ENCODE assay signal across 25 cellular contexts in genomic region chr12:98696036-98696646, GRCh38. TPM values are rescaled to one million over a fixed set of nuclear protein-coding genes. Genes with fewer than 3 reads are reported as not detected.
A peak's percentile ranks its signal among the peaks of the same experiment; 100 is the strongest.
DNase-seq lines count a peak whose midpoint lies in the region; ATAC-seq, FAIRE-seq and TF ChIP-seq lines count a peak whose summit lies in the region.
"Had no signal": no experiment of that assay in that cellular context is flagged by ENCODE, and none has a peak within 500 bp of the region (broad histone marks: within the 10 kb centered on the region; RNA-seq: fewer than 3 reads in every experiment).

No MANE protein-coding gene starts in this region.

- H2BK120ac ChIP-seq in H9 (ENCODE audit: low read depth, low read length, poor library complexity, severe bottlenecking) (no peak overlapping the region), H1 (replicated peaks; ENCODE audit: low read depth, low read length) (no peak overlapping the region), mesenchymal stem cell (ENCODE audit: low read depth, low read length) (no peak overlapping the region)

- TF ChIP-seq EP300 in H1 (IDR thresholded peaks at IDR 0.05; ENCODE audit: borderline replicate concordance in 1 of 2, low read depth in 2 of 2, low read length in 2 of 2), result no peak
- TF ChIP-seq EP300 in esophagus muscularis mucosa (IDR thresholded peaks at IDR 0.05), result no peak

- H3T11ph ChIP-seq in H9 (ENCODE audit: low read length), result no peak overlapping the region

- H2BK20ac ChIP-seq in H9 (ENCODE audit: low read depth, low read length, poor library complexity, severe bottlenecking), result no peak overlapping the region
- no peak overlapping the region for H2BK20ac ChIP-seq in H1 (ENCODE audit: low read length)

- H2AFZ ChIP-seq in H9 (ENCODE audit: low read length) (no peak overlapping the region), H1 (ENCODE audit: low read length) (no peak overlapping the region), mesenchymal stem cell (ENCODE audit: low read depth, low read length) (no peak overlapping the region)

- no peak for ATAC-seq in HG02798 (IDR thresholded peaks at IDR 0.05; ENCODE audit: poor library complexity, unreplicated experiment)
- no peak for ATAC-seq in upper lobe of right lung
- ATAC-seq: heart right ventricle; SK-N-SH treated with all-trans-retinoic acid at 6 μM for 48 hours; stimulated activated memory B cell treated with anti-CD40 and anti-IgM and Interleukin-4, amounts not matched to agents 10 μg/mL and 1 μg/mL and 100 μg/mL, for 72 hours had no signal

- H3K9ac ChIP-seq in H9 (ENCODE audit: extremely low read depth, insufficient read length, low read length) (no peak overlapping the region), H1 (replicated peaks in 1 of 4; ENCODE audit: extremely low read depth in 1 of 4, low read depth in 3 of 4, low read length in 3 of 4) (no peak overlapping the region), mesenchymal stem cell (ENCODE audit: low read length) (no peak overlapping the region)

- no peak overlapping the region for H4K5ac ChIP-seq in H9 (ENCODE audit: insufficient read length, low read depth, low read length)
- H4K5ac ChIP-seq in H1 (ENCODE audit: insufficient read length, low read depth, low read length), result no peak overlapping the region

- H2BK12ac ChIP-seq in H9 (ENCODE audit: insufficient read length, low read depth, low read length) (no peak overlapping the region), H1 (ENCODE audit: low read depth, low read length) (no peak overlapping the region), mesenchymal stem cell (ENCODE audit: low read length in 2 of 2) (no peak overlapping the region)

- H3K27ac ChIP-seq in H9 (ENCODE audit: insufficient read length, low read depth, low read length) (no peak overlapping the region), H1 (ENCODE audit: low read depth, low read length) (no peak overlapping the region), mesenchymal stem cell (ENCODE audit: low read length, poor library complexity, severe bottlenecking) (no peak overlapping the region), esophagus muscularis mucosa (replicated peaks in 1 of 4) (no peak overlapping the region), upper lobe of right lung (no peak overlapping the region)
- H3K27ac ChIP-seq: cardiac muscle cell, heart right ventricle, RWPE1, skin epidermis, WERI-Rb-1 had no signal

- H3K18ac ChIP-seq in H9 (ENCODE audit: insufficient read length, low read depth, low read length) (no peak overlapping the region), H1 (ENCODE audit: extremely low read depth, low read length) (0 out of 2 replicates have a peak overlapping the region, but pooled peaks have one; percentile 6), mesenchymal stem cell (ENCODE audit: low read depth in 1 of 2, low read length in 2 of 2) (no peak overlapping the region)

- H4K8ac ChIP-seq in H9 (replicated peaks; ENCODE audit: insufficient read length, low read depth, low read length) (no peak overlapping the region), H1 (ENCODE audit: extremely low read depth, insufficient read depth, low read length) (no peak overlapping the region), mesenchymal stem cell (ENCODE audit: low read length) (no peak overlapping the region)

- POLR2A ChIA-PET in H1 (lab: Charles Lee; ENCODE audit: partially characterized antibody), result interaction anchor here (0.6 kb wide), 1 partner anchor 16 kb away, joined by 4 read pairs; no protein-coding TSS in a partner anchor

- peak overlapping the region in 1 of 4 experiments; percentile 38; a peak in 3 of 8 replicates for H3K4me3 ChIP-seq in H1 (ENCODE audit: extremely low read depth in 1 of 4, insufficient read depth in 2 of 4, low read depth in 3 of 4, low read length in 4 of 4)
- H3K4me3 ChIP-seq in mesenchymal stem cell (ENCODE audit: insufficient read depth in 1 of 2, low read depth in 1 of 2, low read length in 2 of 2), result no peak overlapping the region
- no peak overlapping the region for H3K4me3 ChIP-seq in esophagus muscularis mucosa
- no peak overlapping the region for H3K4me3 ChIP-seq in upper lobe of right lung
- H3K4me3 ChIP-seq: cardiac muscle cell, heart right ventricle, skin epidermis, thoracic aorta had no signal

- H3K27me3 ChIP-seq in H9 (ENCODE audit: insufficient read depth, low read length) (no peaks in the 10 kb centered on the region), H1 (replicated peaks in 1 of 4; ENCODE audit: control insufficient read depth in 3 of 4, extremely low read depth in 1 of 4, insufficient read depth in 3 of 4, low read length in 3 of 4) (no peaks in the 10 kb centered on the region), mesenchymal stem cell (ENCODE audit: control insufficient read depth in 1 of 2, insufficient read depth in 1 of 2, low read length in 2 of 2) (no peaks in the 10 kb centered on the region), esophagus muscularis mucosa (no peaks in the 10 kb centered on the region), upper lobe of right lung (no peaks in the 10 kb centered on the region)
- H3K27me3 ChIP-seq: cardiac muscle cell, heart right ventricle had no signal

- no peak overlapping the region for H2AK5ac ChIP-seq in H9 (ENCODE audit: insufficient read length, low read length)
- H2AK5ac ChIP-seq in H1 (ENCODE audit: low read depth, low read length), result no peak overlapping the region
- no peak overlapping the region for H2AK5ac ChIP-seq in mesenchymal stem cell (ENCODE audit: low read length, severe bottlenecking)

- H3K23me2 ChIP-seq in H9 (ENCODE audit: insufficient read length, low read depth, low read length, poor library complexity, severe bottlenecking), result no peaks in the 10 kb centered on the region
- 0 out of 2 replicates have a peak, but pooled peaks cover 2% of the 10 kb centered on the region for H3K23me2 ChIP-seq in H1 (ENCODE audit: low read depth, low read length)

- H3K23ac ChIP-seq in H9 (ENCODE audit: insufficient read length, low read depth, low read length), result no peak overlapping the region
- no peak overlapping the region for H3K23ac ChIP-seq in H1 (ENCODE audit: insufficient read length)
- H3K23ac ChIP-seq in mesenchymal stem cell (ENCODE audit: low read length in 2 of 2), result no peak overlapping the region

- H4K20me1 ChIP-seq in H9 (ENCODE audit: control insufficient read depth, insufficient read depth, insufficient read length), result no peaks in the 10 kb centered on the region
- peaks cover 0 to 2% of the 10 kb centered on the region in 2 experiments for H4K20me1 ChIP-seq in H1 (replicated peaks in 1 of 2; ENCODE audit: control insufficient read depth in 1 of 2, insufficient read depth in 2 of 2, low read length in 2 of 2)

- WGBS in H9 (ENCODE audit: extremely low coverage, insufficient read length, low lambda C conversion rate), result no CpG with 5 or more reads among the region's 8 CpGs
- 25% methylated on average over 8 of the region's 8 CpGs; no CpG with 5 or more reads in 1 of the 2 experiments for WGBS in H1 (ENCODE audit: extremely low coverage in 1 of 2, insufficient coverage in 1 of 2, insufficient read length in 1 of 2, insufficient replicate concordance in 2 of 2, low coverage in 1 of 2, low lambda C conversion rate in 2 of 2, missing lambda C conversion rate in 1 of 2), 2 experiments
- 66% methylated on average over 7 of the region's 8 CpGs for WGBS in mesenchymal stem cell
- 87% methylated on average over 8 of the region's 8 CpGs for WGBS in esophagus muscularis mucosa

- H3K56ac ChIP-seq in H9 (ENCODE audit: insufficient read length, low read depth, low read length), result no peak overlapping the region
- no peak overlapping the region for H3K56ac ChIP-seq in H1 (replicated peaks; ENCODE audit: insufficient read length, low read depth, low read length)

- H3K4me1 ChIP-seq in H9 (ENCODE audit: insufficient read depth, low read length) (peaks cover 8% of the 10 kb centered on the region; the same call in 1 of the 2 replicates), H1 (replicated peaks in 1 of 4; ENCODE audit: control insufficient read depth in 3 of 4, insufficient read depth in 4 of 4, low read length in 3 of 4) (peaks cover 2 to 11% (median 5%) of the 10 kb centered on the region in 4 experiments; a peak in 3 of 7 replicates), mesenchymal stem cell (ENCODE audit: control insufficient read depth, insufficient read depth, low read depth, low read length) (no peaks in the 10 kb centered on the region), esophagus muscularis mucosa (peaks cover 6 to 17% (median 16%) of the 10 kb centered on the region in 4 donors), upper lobe of right lung (peaks cover 7% of the 10 kb centered on the region)

- H2BK5ac ChIP-seq in H9 (ENCODE audit: insufficient read length, low read length), result no peak overlapping the region
- H2BK5ac ChIP-seq in H1 (ENCODE audit: low read depth, low read length), result no peak overlapping the region
- H2BK5ac ChIP-seq in mesenchymal stem cell (ENCODE audit: low read depth, low read length, poor library complexity, severe bottlenecking), result no peak overlapping the region

- H3K4me2 ChIP-seq in H9 (ENCODE audit: insufficient read depth, insufficient read length, low read length) (no peak overlapping the region), H1 (ENCODE audit: insufficient read depth in 1 of 2, low read depth in 2 of 2, low read length in 2 of 2) (peak overlapping the region; percentile 49 to 64), mesenchymal stem cell (ENCODE audit: low read length, poor library complexity, severe bottlenecking) (no peak overlapping the region)

- FAIRE-seq in H1 (lab: Jason Lieb, UNC), result peak; percentile 86

- H3K36me3 Mint-ChIP-seq in H9 (ENCODE audit: insufficient read depth in 1 of 3, low read depth in 3 of 3), result peaks cover 0 to 19% (median 9%) of the 10 kb centered on the region in 3 experiments; a peak in 4 of 7 replicates

- no peaks in the 10 kb centered on the region for H3K9me3 Mint-ChIP-seq in H9
- H3K9me3 Mint-ChIP-seq: dendritic cell treated with granulocyte-macrophage colony-stimulating factor and Interleukin-4, amounts not matched to agents 40 ng/mL and 50 ng/mL, for 4 days; stimulated activated memory B cell treated with anti-CD40 and anti-IgM and Interleukin-4, amounts not matched to agents 10 μg/mL and 1 μg/mL and 100 μg/mL, for 72 hours had no signal

- H3K79me2 ChIP-seq in H9 (ENCODE audit: insufficient read depth, low read length), result no peaks in the 10 kb centered on the region
- H3K79me2 ChIP-seq in H1 (ENCODE audit: control insufficient read depth in 1 of 2, insufficient read depth in 2 of 2, low read length in 2 of 2), result no peaks in the 10 kb centered on the region

- H3K9me3 ChIP-seq in H9 (ENCODE audit: control insufficient read depth, low read depth, low read length), result no peaks in the 10 kb centered on the region
- no peaks in the 10 kb centered on the region for H3K9me3 ChIP-seq in H1 (ENCODE audit: insufficient read depth in 2 of 2, low read depth in 1 of 2, low read length in 1 of 2)
- peaks cover 2% of the 10 kb centered on the region for H3K9me3 ChIP-seq in mesenchymal stem cell (ENCODE audit: control insufficient read depth, low read length)
- no peaks in the 10 kb centered on the region for H3K9me3 ChIP-seq in esophagus muscularis mucosa
- no peaks in the 10 kb centered on the region for H3K9me3 ChIP-seq in upper lobe of right lung
- H3K9me3 ChIP-seq: thoracic aorta had no signal

- H3K4ac ChIP-seq in H9 (ENCODE audit: low read depth, low read length) (no peak overlapping the region), H1 (replicated peaks; ENCODE audit: insufficient read length, low read depth, low read length) (no peak overlapping the region), mesenchymal stem cell (ENCODE audit: low read depth in 1 of 2, low read length in 2 of 2) (no peak overlapping the region)

- H3K36me3 ChIP-seq in H1 (ENCODE audit: control insufficient read depth in 2 of 4, insufficient read depth in 4 of 4, low read length in 3 of 4) (peaks cover 0 to 4% (median 0%) of the 10 kb centered on the region in 4 experiments; a peak in 2 of 8 replicates), mesenchymal stem cell (ENCODE audit: control insufficient read depth in 1 of 2, insufficient read depth in 2 of 2, low read depth in 1 of 2, low read length in 2 of 2) (peaks cover 6 to 46% of the 10 kb centered on the region in 2 experiments), esophagus muscularis mucosa (peaks cover 0 to 32% (median 13%) of the 10 kb centered on the region in 4 donors), upper lobe of right lung (peaks cover 40% of the 10 kb centered on the region)

- peak overlapping the region; percentile 72 to 82 (median 76) for H3K27ac Mint-ChIP-seq in H9
- H3K27ac Mint-ChIP-seq: dendritic cell treated with granulocyte-macrophage colony-stimulating factor and Interleukin-4, amounts not matched to agents 40 ng/mL and 50 ng/mL, for 4 days; stimulated activated memory B cell treated with anti-CD40 and anti-IgM and Interleukin-4, amounts not matched to agents 10 μg/mL and 1 μg/mL and 100 μg/mL, for 72 hours had no signal

- H3K79me1 ChIP-seq in H9 (ENCODE audit: insufficient read depth, low read depth, low read length, poor library complexity, severe bottlenecking) (no peaks in the 10 kb centered on the region), H1 (ENCODE audit: low read depth, low read length) (no peaks in the 10 kb centered on the region), mesenchymal stem cell (replicated peaks; ENCODE audit: low read length, poor library complexity, severe bottlenecking) (peaks cover 15% of the 10 kb centered on the region)

- peak overlapping the region; percentile 23 to 68; a peak in 4 of 5 replicates for H3K4me3 Mint-ChIP-seq in H9
- H3K4me3 Mint-ChIP-seq: dendritic cell treated with granulocyte-macrophage colony-stimulating factor and Interleukin-4, amounts not matched to agents 40 ng/mL and 50 ng/mL, for 4 days; stimulated activated memory B cell treated with anti-CD40 and anti-IgM and Interleukin-4, amounts not matched to agents 10 μg/mL and 1 μg/mL and 100 μg/mL, for 72 hours had no signal

- peaks cover 21 to 22% of the 10 kb centered on the region in 2 experiments for H3K4me1 Mint-ChIP-seq in H9

- CTCF ChIA-PET in H1 (lab: Charles Lee; ENCODE audit: partially characterized antibody), result interaction anchor here (0.5 to 1.4 kb wide), 4 partner anchors 16 to 300 kb away, joined by 3 to 4 read pairs (median 3); no protein-coding TSS in a partner anchor

- TF ChIP-seq RAD21 in H1 (IDR thresholded peaks at IDR 0.05 in 1 of 2, conservative IDR thresholded peaks at IDR 0.05 in 1 of 2; ENCODE audit: low read depth in 2 of 2, low read length in 2 of 2), result no peak

- TF ChIP-seq CTCF in H9 (conservative IDR thresholded peaks at IDR 0.05) (no peak), H1 (IDR thresholded peaks at IDR 0.05; ENCODE audit: control extremely low read depth in 1 of 3, insufficient read depth in 1 of 3, low read depth in 1 of 3, low read length in 3 of 3) (no peak), esophagus muscularis mucosa (IDR thresholded peaks at IDR 0.05) (no peak), upper lobe of right lung (IDR thresholded peaks at IDR 0.05) (no peak)

- no peak overlapping the region for H4K91ac ChIP-seq in H9 (ENCODE audit: insufficient read length, low read depth, low read length)
- no peak overlapping the region for H4K91ac ChIP-seq in H1 (replicated peaks; ENCODE audit: insufficient read length, low read length)
- no peak overlapping the region for H4K91ac ChIP-seq in mesenchymal stem cell (ENCODE audit: low read length)

- H2BK15ac ChIP-seq in H9 (ENCODE audit: low read depth, low read length) (no peak overlapping the region), H1 (ENCODE audit: low read length) (no peak overlapping the region), mesenchymal stem cell (ENCODE audit: low read depth, poor library complexity, severe bottlenecking) (no peak overlapping the region)

- H3K14ac ChIP-seq in H9 (ENCODE audit: insufficient read depth, low read length) (no peak overlapping the region), H1 (ENCODE audit: insufficient read length) (no peak overlapping the region), mesenchymal stem cell (ENCODE audit: low read length in 2 of 2) (no peak overlapping the region)

- DNase-seq in H9 (peak; percentile 62), NCI-H69 (lab: John Stamatoyannopoulos, UW) (peak; percentile 53), H1 (ENCODE audit: low read depth in 1 of 2, low spot score in 2 of 2) (peak in 1 of 2 experiments; percentile 48), mesenchymal stem cell (peak; percentile 6), mesenteric fat pad (ENCODE audit: low spot score) (no peak), esophagus muscularis mucosa (ENCODE audit: extremely low spot score) (no peak), upper lobe of right lung (no peak)
- DNase-seq: activated CD4-positive, alpha-beta T cell treated with anti-CD3 and anti-CD28 coated beads, Interleukin-2, amount 50 U/mL, for 1 hour; activated CD8-positive, alpha-beta memory T cell treated with anti-CD3 and anti-CD28 coated beads, Interleukin-2, amount 50 U/mL, for 4 hours; activated gamma-delta T cell treated with Interleukin-2 at 50 U/mL for 16 hours; amniotic stem cell; C1 segment of cervical spinal cord; heart right ventricle; NCI-H2171 treated with DMSO at 0.1 percent for 48 hours; occipital lobe; stimulated activated CD4-positive, alpha-beta T cell treated with anti-CD3 and anti-CD28 coated beads, Interleukin-1b, Interleukin-23, amount 100 ng/mL, for 48 hours; WERI-Rb-1 had no signal

- intact Hi-C loops in esophagus muscularis mucosa (cut with DNase I) (loop anchor here (5.0 kb wide), 1 partner anchor 306 kb away; no protein-coding TSS in a partner anchor), upper lobe of right lung (cut with DNase I) (no loop called here)

- no peaks in the 10 kb centered on the region for H3K27me3 Mint-ChIP-seq in H9 (ENCODE audit: low read depth)
- H3K27me3 Mint-ChIP-seq: dendritic cell treated with granulocyte-macrophage colony-stimulating factor and Interleukin-4, amounts not matched to agents 40 ng/mL and 50 ng/mL, for 4 days; stimulated activated memory B cell treated with anti-CD40 and anti-IgM and Interleukin-4, amounts not matched to agents 10 μg/mL and 1 μg/mL and 100 μg/mL, for 72 hours had no signal

- no peak for TF ChIP-seq POLR2A in H1 (IDR thresholded peaks at IDR 0.05; ENCODE audit: control extremely low read depth in 1 of 2, low read depth in 2 of 2, low read length in 2 of 2)
- no peak for TF ChIP-seq POLR2A in esophagus muscularis mucosa (IDR thresholded peaks at IDR 0.05; ENCODE audit: low read depth)

RNA-seq across cellular contexts. Expression of gene APAF1, which starts 51.1 kb away (rescaled TPM):
- total RNA-seq in H9 (2021), result 13.4 and 16.5 TPM in 2 replicates
- total RNA-seq in H1 (2021; fragmentation: NEBNext Ultra II Directional; extraction: Animal tissue kit (Norgen Biotek cat#: 25700)), result 21.0 and 22.6 TPM in 2 replicates
- polyA plus RNA-seq in H1 (2011; rRNA removed), result 4.3 and 4.7 TPM in 2 replicates
- 6.6 TPM for polyA plus RNA-seq in H1 (2011; cell fraction: cytosol; rRNA removed)
- 5.2 TPM for polyA plus RNA-seq in H1 (2011; cell fraction: nucleus; rRNA removed)
- 4.7 to 12.4 TPM (median 7.9 TPM) in 4 replicates for polyA plus RNA-seq in H1 (2012, experiment 1 of 2)
- polyA plus RNA-seq in H1 (2012, experiment 2 of 2), result 1.1 TPM
- polyA plus RNA-seq in H1 (2013, experiment 1 of 2), result 7.8 TPM
- polyA plus RNA-seq in H1 (2013, experiment 2 of 2), result 6.4 TPM
- 10.2 and 15.1 TPM in 2 replicates for polyA minus RNA-seq in H1 (2011; rRNA and poly(A)+ RNA removed)
- 11.2 TPM for polyA minus RNA-seq in H1 (2011; cell fraction: cytosol; rRNA and poly(A)+ RNA removed)
- polyA minus RNA-seq in H1 (2011; cell fraction: nucleus; rRNA and poly(A)+ RNA removed), result 13.9 TPM
- 11.0 TPM for polyA plus RNA-seq in mesenchymal stem cell (2013, experiment 1 of 2)
- polyA plus RNA-seq in mesenchymal stem cell (2013, experiment 2 of 2), result 10.8 TPM
- total RNA-seq in mesenteric fat pad, result 14.6 TPM
- total RNA-seq in esophagus muscularis mucosa, result 10 to 100 TPM in 2 of 4 donors, 1 to 10 TPM in 2; 9.1 to 10.9 (median 10.0) TPM
- total RNA-seq in upper lobe of right lung, result 23.4 TPM

RNA-seq across cellular contexts. Expression of gene IKBIP, which starts 51.6 kb away (rescaled TPM):
- total RNA-seq in H9 (2021) (16.5 and 17.0 TPM in 2 replicates), mesenteric fat pad (22.6 TPM), esophagus muscularis mucosa (10 to 100 TPM in 2 of 4 donors, 1 to 10 TPM in 2; 4.2 to 14.0 (median 10.2) TPM), upper lobe of right lung (15.2 TPM)
- 10.4 and 12.4 TPM in 2 replicates for total RNA-seq in H1 (2021; fragmentation: NEBNext Ultra II Directional; extraction: Animal tissue kit (Norgen Biotek cat#: 25700))
- 2.2 and 2.7 TPM in 2 replicates for polyA plus RNA-seq in H1 (2011; rRNA removed)
- 4.9 TPM for polyA plus RNA-seq in H1 (2011; cell fraction: cytosol; rRNA removed)
- polyA plus RNA-seq in H1 (2011; cell fraction: nucleus; rRNA removed), result 3.0 TPM
- polyA plus RNA-seq in H1 (2012, experiment 1 of 2), result 5.0 to 9.6 TPM (median 5.4 TPM) in 4 replicates
- 1.3 TPM for polyA plus RNA-seq in H1 (2012, experiment 2 of 2)
- 24.0 TPM for polyA plus RNA-seq in H1 (2013, experiment 1 of 2)
- polyA plus RNA-seq in H1 (2013, experiment 2 of 2), result 26.4 TPM
- 0.98 and 1.3 TPM in 2 replicates for polyA minus RNA-seq in H1 (2011; rRNA and poly(A)+ RNA removed)
- 2.8 TPM for polyA minus RNA-seq in H1 (2011; cell fraction: cytosol; rRNA and poly(A)+ RNA removed)
- 4.1 TPM for polyA minus RNA-seq in H1 (2011; cell fraction: nucleus; rRNA and poly(A)+ RNA removed)
- 126 TPM for polyA plus RNA-seq in mesenchymal stem cell (2013, experiment 1 of 2)
- 130 TPM for polyA plus RNA-seq in mesenchymal stem cell (2013, experiment 2 of 2)

Comparison
In these comparisons a context has a peak if more than half of its experiments do, and no peak if none do; other contexts are left out.
1. DNase-seq: peak in H9 (single experiment), NCI-H69 (single experiment) and mesenchymal stem cell (single experiment); none in mesenteric fat pad (single experiment), esophagus muscularis mucosa (single experiment) and upper lobe of right lung (single experiment).
2. H3K4me2 ChIP-seq: peak in H1 (2 of 2); none in H9 (single experiment) and mesenchymal stem cell (single experiment).